In the genomic region with DNA sequence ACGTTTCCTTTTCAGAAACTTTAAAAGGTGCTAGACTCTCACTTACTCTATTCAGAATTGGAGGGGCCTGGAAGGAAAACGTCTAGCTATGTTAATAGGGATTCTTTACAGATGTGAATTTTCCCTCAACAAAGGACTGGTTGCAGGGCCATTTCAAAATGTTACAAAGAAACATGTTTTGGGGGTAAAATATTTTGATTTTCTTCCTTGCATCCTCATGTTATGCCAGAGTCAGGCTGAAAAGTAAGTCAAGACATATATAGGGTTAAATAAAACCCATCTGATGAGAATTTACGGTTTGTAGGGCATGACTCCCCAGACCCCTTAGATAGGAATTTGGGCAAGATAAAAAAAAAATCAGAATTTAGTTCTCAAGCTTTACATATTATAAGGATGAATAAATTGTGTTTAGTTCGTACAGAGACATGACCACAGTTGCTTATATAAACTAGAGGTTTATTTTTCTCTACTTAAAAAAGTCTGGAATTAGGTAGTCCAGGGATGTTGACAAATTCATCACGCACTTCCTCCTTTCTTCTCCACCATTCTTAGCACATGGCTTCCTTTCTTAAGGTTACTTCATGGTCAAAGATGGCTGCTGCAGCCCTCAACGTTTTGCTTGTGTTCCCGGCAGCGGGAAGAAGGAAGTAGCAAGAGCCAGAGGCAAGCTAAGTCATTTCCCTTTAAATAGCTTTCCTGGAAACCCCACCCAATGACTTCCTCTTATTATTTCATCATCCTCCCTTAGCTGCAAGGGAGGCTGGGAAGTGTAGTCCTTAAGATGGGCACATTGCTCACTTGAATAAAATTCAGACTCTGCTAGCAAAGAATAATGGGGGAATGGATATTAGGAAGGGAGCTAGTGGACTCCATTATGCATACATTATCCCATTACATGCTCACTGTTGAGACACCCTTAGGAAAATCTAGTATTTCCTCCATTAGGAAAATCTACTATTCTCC, we compare ENCODE assay signal across 1 cellular context.
A peak's percentile ranks its signal among the peaks of the same experiment; 100 is the strongest.
TF ChIP-seq lines count a peak whose summit lies in the region.

No MANE protein-coding gene starts in this region.

TF ChIP-seq in K562, 482 proteins besides CTCF, POLR2A, EP300 and RAD21 (continued from another document):
- TF ChIP-seq TRIM24 (IDR thresholded peaks at IDR 0.05) (peak; percentile 85 to 92), CEBPG (CRISPR knock-in tag; IDR thresholded peaks at IDR 0.05) (peak; percentile 99), CEBPG (tag; conservative IDR thresholded peaks at IDR 0.05 in 1 of 2, IDR thresholded peaks at IDR 0.05 in 1 of 2) (peak; percentile 98 to 99), RNF2 (IDR thresholded peaks at IDR 0.05) (peak; percentile 77), MTA1 (IDR thresholded peaks at IDR 0.05; ENCODE audit: borderline replicate concordance) (peak; percentile 39; the same call in 1 of the 2 replicates), SOX6 (IDR thresholded peaks at IDR 0.05) (peak; percentile 77)
